Comparison of ENCODE assay signal across 23 cellular contexts in the genomic region with DNA sequence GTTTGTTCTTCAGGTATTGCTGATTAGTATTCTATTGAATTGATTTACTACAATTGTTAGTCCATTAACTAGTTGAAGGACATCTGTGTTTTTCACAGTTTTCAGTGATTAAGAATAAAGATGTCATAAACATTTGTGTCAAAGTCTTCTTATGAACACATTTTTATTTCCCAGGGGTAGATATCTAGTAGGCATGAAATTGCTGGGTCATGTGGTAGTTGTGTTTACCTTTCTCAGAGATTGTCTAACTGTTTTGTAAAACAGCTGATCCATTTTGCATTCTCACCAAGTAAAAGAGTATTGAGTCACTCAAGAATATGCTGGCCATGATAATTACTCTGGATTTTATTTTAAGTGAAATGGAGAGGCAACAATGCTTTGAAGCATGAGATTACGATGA.
"Had no signal": no experiment of that assay in that cellular context is flagged by ENCODE, and none has a peak within 500 bp of the region (broad histone marks: within the 10 kb centered on the region; RNA-seq: fewer than 3 reads in every experiment).

No MANE protein-coding gene starts in this region.

- H3K4me1 ChIP-seq: SJSA1 had no signal

- H3K36me3 ChIP-seq: MG63, SJSA1 had no signal

- H3K27ac ChIP-seq: HL-60, SJSA1, SK-N-MC had no signal

- DNase-seq: MG63, NCI-H1092 treated with DMSO at 0.1 percent for 48 hours, NCI-H146, NCI-H1694 treated with DMSO at 0.1 percent for 48 hours, NCI-H1930, NCI-H2081, NCI-H2107, NCI-H226, NCI-H446, NCI-H510A, NCI-H524 treated with DMSO at 0.1 percent for 48 hours, NCI-H774, Right ventricle myocardium superior, RPMI8226, SIG-M5, SW 1271, T-cell had no signal

- H3K9me3 ChIP-seq: MG63 had no signal

- ATAC-seq: K562, T-cell had no signal

- H3K4me3 ChIP-seq: K562, MG63, SJSA1, SK-N-MC had no signal

- H3K27me3 ChIP-seq: MG63, SJSA1 had no signal

- FAIRE-seq: HTR-8/SVneo, K562, RCC 7860 had no signal
